20 cellular contexts compared by ENCODE assay signal in genomic region chr9:22645893-22646292, GRCh38.
A peak's percentile ranks its signal among the peaks of the same experiment; 100 is the strongest.
DNase-seq lines count a peak whose midpoint lies in the region; ATAC-seq and TF ChIP-seq lines count a peak whose summit lies in the region.
"Had no signal": no experiment of that assay in that cellular context is flagged by ENCODE, and none has a peak within 500 bp of the region (broad histone marks: within the 10 kb centered on the region; RNA-seq: fewer than 3 reads in every experiment).

No MANE protein-coding gene starts in this region.

- ATAC-seq in PC-3 (peak; percentile 78), HG03439 (IDR thresholded peaks at IDR 0.05; ENCODE audit: unreplicated experiment) (no peak)
- ATAC-seq: activated CD4-positive, alpha-beta T cell treated with anti-CD3 and anti-CD28 coated beads for 36 hours; left ventricle myocardium superior; Panc1 had no signal

- no peaks in the 10 kb centered on the region for H3K36me3 Mint-ChIP-seq in activated T-helper 1 cell treated with anti-CD3 and anti-CD28 coated beads, Interleukin-12 subunit alpha, Interleukin-12 subunit beta, Interleukin-2, Interleukin-4 antibody, amounts not matched to agents 30 ng/mL and 10 ng/mL and 1 ng/mL, durations not matched to agents 14 hours and 24 hours and 36 hours (ENCODE audit: low read depth)

- H3K4me3 ChIP-seq in PC-3 (ENCODE audit: low read length) (no peak overlapping the region), fibroblast of lung (replicated peaks in 1 of 4; ENCODE audit: control extremely low read depth in 1 of 4, insufficient read depth in 1 of 4, low read depth in 3 of 4, low read length in 4 of 4) (peak overlapping the region in 1 of 4 experiments; percentile 35), suprapubic skin (peak overlapping the region; percentile 20), ovary (no peak overlapping the region)
- H3K4me3 ChIP-seq: dorsolateral prefrontal cortex, heart right ventricle, thoracic aorta had no signal

- no TSS peak for BruUV-seq in PC-3 (replicated peaks; lab: Mats Ljungman, UMichigan)

- no peaks in the 10 kb centered on the region for H3K9me3 Mint-ChIP-seq in activated T-helper 1 cell treated with anti-CD3 and anti-CD28 coated beads, Interleukin-12 subunit alpha, Interleukin-12 subunit beta, Interleukin-2, Interleukin-4 antibody, amounts not matched to agents 30 ng/mL and 10 ng/mL and 1 ng/mL, durations not matched to agents 14 hours and 24 hours and 36 hours

- H3K9me2 ChIP-seq in PC-3 (replicated peaks; ENCODE audit: low read length), result no peaks in the 10 kb centered on the region

- no peak overlapping the region for H2AFZ ChIP-seq in PC-3 (ENCODE audit: low read length)
- H2AFZ ChIP-seq in fibroblast of lung (ENCODE audit: low read length), result no peak overlapping the region

- H3K79me2 ChIP-seq in PC-3 (ENCODE audit: low read length), result no peaks in the 10 kb centered on the region
- no peaks in the 10 kb centered on the region for H3K79me2 ChIP-seq in fibroblast of lung (ENCODE audit: control insufficient read depth, insufficient read depth, low read length)

- H4K20me1 ChIP-seq in PC-3 (ENCODE audit: low read length) (no peaks in the 10 kb centered on the region), fibroblast of lung (ENCODE audit: control insufficient read depth, extremely low read depth, insufficient read depth, low read length) (no peaks in the 10 kb centered on the region)

- no peak overlapping the region for H3K27ac Mint-ChIP-seq in activated T-helper 1 cell treated with anti-CD3 and anti-CD28 coated beads, Interleukin-12 subunit alpha, Interleukin-12 subunit beta, Interleukin-2, Interleukin-4 antibody, amounts not matched to agents 30 ng/mL and 10 ng/mL and 1 ng/mL, durations not matched to agents 14 hours and 24 hours and 36 hours
- H3K27ac Mint-ChIP-seq: activated CD4-positive, alpha-beta T cell treated with anti-CD3 and anti-CD28 coated beads for 36 hours; HFFc6; immature natural killer cell had no signal

- H3K4me1 Mint-ChIP-seq in activated T-helper 1 cell treated with anti-CD3 and anti-CD28 coated beads, Interleukin-12 subunit alpha, Interleukin-12 subunit beta, Interleukin-2, Interleukin-4 antibody, amounts not matched to agents 30 ng/mL and 10 ng/mL and 1 ng/mL, durations not matched to agents 14 hours and 24 hours and 36 hours (ENCODE audit: low read depth), result no peaks in the 10 kb centered on the region
- H3K4me1 Mint-ChIP-seq: activated CD4-positive, alpha-beta T cell treated with anti-CD3 and anti-CD28 coated beads for 36 hours; immature natural killer cell had no signal

- H3K9me3 ChIP-seq in PC-3 (ENCODE audit: low read length), result no peaks in the 10 kb centered on the region
- no peaks in the 10 kb centered on the region for H3K9me3 ChIP-seq in fibroblast of lung (ENCODE audit: control insufficient read depth, insufficient read depth, low read depth, low read length)
- no peaks in the 10 kb centered on the region for H3K9me3 ChIP-seq in suprapubic skin
- no peaks in the 10 kb centered on the region for H3K9me3 ChIP-seq in ovary
- H3K9me3 ChIP-seq: BE2C, Caco-2, thoracic aorta had no signal

- H3K36me3 ChIP-seq in PC-3 (ENCODE audit: low read depth, low read length) (no peaks in the 10 kb centered on the region), fibroblast of lung (ENCODE audit: control insufficient read depth, insufficient read depth, low read length) (no peaks in the 10 kb centered on the region), suprapubic skin (no peaks in the 10 kb centered on the region), ovary (no peaks in the 10 kb centered on the region)
- H3K36me3 ChIP-seq: BE2C, heart right ventricle, thoracic aorta had no signal

- H3K27me3 Mint-ChIP-seq in activated T-helper 1 cell treated with anti-CD3 and anti-CD28 coated beads, Interleukin-12 subunit alpha, Interleukin-12 subunit beta, Interleukin-2, Interleukin-4 antibody, amounts not matched to agents 30 ng/mL and 10 ng/mL and 1 ng/mL, durations not matched to agents 14 hours and 24 hours and 36 hours (ENCODE audit: insufficient read depth), result no peaks in the 10 kb centered on the region
- H3K27me3 Mint-ChIP-seq: activated CD4-positive, alpha-beta T cell treated with anti-CD3 and anti-CD28 coated beads for 36 hours had no signal

- DNase-seq in HCEC 1CT, result peak; percentile 1
- DNase-seq in PC-3, result peak; percentile 45
- peak; percentile 50 to 58 for DNase-seq in fibroblast of lung (ENCODE audit: low read depth in 2 of 2)
- no peak for DNase-seq in suprapubic skin (ENCODE audit: low spot score in 2 of 2)
- no peak for DNase-seq in ovary
- DNase-seq in activated T-helper 1 cell treated with anti-CD3 and anti-CD28 coated beads, Interleukin-12 subunit alpha, Interleukin-12 subunit beta, Interleukin-2, Interleukin-4 antibody, amounts not matched to agents 30 ng/mL and 10 ng/mL and 1 ng/mL, durations not matched to agents 14 hours and 24 hours and 36 hours (ENCODE audit: low spot score), result no peak
- DNase-seq: activated CD4-positive, alpha-beta T cell treated with anti-CD3 and anti-CD28 coated beads for 36 hours; BE2C; Caco-2; dorsolateral prefrontal cortex; heart right ventricle; HFFc6; immature natural killer cell; left ventricle myocardium superior; NCI-H1105; NCI-H2107; NCI-H526 treated with DMSO at 0.1 percent for 48 hours had no signal

- no peaks in the 10 kb centered on the region; the same call in 1 of the 2 replicates for H3K4me1 ChIP-seq in PC-3 (ENCODE audit: insufficient read depth, low read length)
- no peaks in the 10 kb centered on the region for H3K4me1 ChIP-seq in fibroblast of lung (ENCODE audit: control insufficient read depth, extremely low read depth, insufficient read depth, low read length)
- no peaks in the 10 kb centered on the region for H3K4me1 ChIP-seq in suprapubic skin
- no peaks in the 10 kb centered on the region for H3K4me1 ChIP-seq in ovary (ENCODE audit: insufficient read depth)
- H3K4me1 ChIP-seq: BE2C, Caco-2 had no signal

- CTCF ChIA-PET in PC-3 (lab: Charles Lee), result no interaction called here

- H3K9ac ChIP-seq in PC-3 (ENCODE audit: low read length) (no peak overlapping the region), fibroblast of lung (ENCODE audit: insufficient read depth, low read length) (no peak overlapping the region)

- no peak for TF ChIP-seq POLR2A in suprapubic skin (IDR thresholded peaks at IDR 0.05)
- no peak for TF ChIP-seq POLR2A in ovary (IDR thresholded peaks at IDR 0.05)

- POLR2A ChIA-PET in PC-3 (lab: Charles Lee; ENCODE audit: unreplicated experiment), result interaction anchor here (0.6 kb wide), 1 partner anchor 14 kb away, joined by 3 read pairs; no protein-coding TSS in a partner anchor

- no peak overlapping the region for H3K4me3 Mint-ChIP-seq in activated T-helper 1 cell treated with anti-CD3 and anti-CD28 coated beads, Interleukin-12 subunit alpha, Interleukin-12 subunit beta, Interleukin-2, Interleukin-4 antibody, amounts not matched to agents 30 ng/mL and 10 ng/mL and 1 ng/mL, durations not matched to agents 14 hours and 24 hours and 36 hours
- H3K4me3 Mint-ChIP-seq: activated CD4-positive, alpha-beta T cell treated with anti-CD3 and anti-CD28 coated beads for 36 hours; HFFc6; immature natural killer cell had no signal

- no peaks in the 10 kb centered on the region for H3F3A ChIP-seq in PC-3 (ENCODE audit: low read length, unreplicated experiment)

- H3K27me3 ChIP-seq in PC-3 (ENCODE audit: low read length) (no peaks in the 10 kb centered on the region), fibroblast of lung (ENCODE audit: control insufficient read depth, insufficient read depth, low read length) (no peaks in the 10 kb centered on the region), suprapubic skin (no peaks in the 10 kb centered on the region), ovary (no peaks in the 10 kb centered on the region)
- H3K27me3 ChIP-seq: BE2C, heart right ventricle had no signal

- no peak for TF ChIP-seq EP300 in suprapubic skin (IDR thresholded peaks at IDR 0.05)
- no peak for TF ChIP-seq EP300 in ovary (IDR thresholded peaks at IDR 0.05)

- intact Hi-C loops in PC-3 (cut with micrococcal nuclease) (no loop called here), ovary (cut with DNase I) (no loop called here)
- intact Hi-C loops in activated T-helper 1 cell treated with anti-CD3 and anti-CD28 coated beads, Interleukin-12 subunit alpha, Interleukin-12 subunit beta, Interleukin-2, Interleukin-4 antibody, amounts not matched to agents 30 ng/mL and 10 ng/mL and 1 ng/mL, durations not matched to agents 14 hours and 24 hours and 36 hours (cut with micrococcal nuclease), result no loop called here

- WGBS in suprapubic skin, result 56% methylated on average over 2 of the region's 2 CpGs
- 33 to 46% (median 45%) methylated on average over 2 of the region's 2 CpGs for WGBS in ovary, 3 donors

- TF ChIP-seq CTCF in PC-3 (conservative IDR thresholded peaks at IDR 0.05; ENCODE audit: low read depth, low read length) (no peak), fibroblast of lung (conservative IDR thresholded peaks at IDR 0.05 in 1 of 2, IDR thresholded peaks at IDR 0.05 in 1 of 2; ENCODE audit: low read depth in 1 of 2, low read length in 2 of 2) (no peak), suprapubic skin (IDR thresholded peaks at IDR 0.05) (no peak), ovary (IDR thresholded peaks at IDR 0.05) (no peak)

- H3K4me2 ChIP-seq in PC-3 (ENCODE audit: low read length) (peak overlapping the region; percentile 53; the same call in 1 of the 2 replicates), fibroblast of lung (ENCODE audit: extremely low read depth, insufficient read depth, low read length) (peak overlapping the region; percentile 30)

- H3K27ac ChIP-seq in PC-3 (ENCODE audit: low read length) (no peak overlapping the region), fibroblast of lung (ENCODE audit: insufficient read depth, low read length) (no peak overlapping the region), suprapubic skin (no peak overlapping the region), ovary (no peak overlapping the region)
- H3K27ac ChIP-seq: dorsolateral prefrontal cortex, heart right ventricle, thoracic aorta had no signal

Comparison
In these comparisons a context has a peak if more than half of its experiments do, and no peak if none do; other contexts are left out.
1. DNase-seq: peak in HCEC 1CT (single experiment), PC-3 (single experiment) and fibroblast of lung (2 of 2); none in suprapubic skin (0 of 2), ovary (0 of 5) and activated T-helper 1 cell treated with anti-CD3 and anti-CD28 coated beads, Interleukin-12 subunit alpha, Interleukin-12 subunit beta, Interleukin-2, Interleukin-4 antibody, amounts not matched to agents 30 ng/mL and 10 ng/mL and 1 ng/mL, durations not matched to agents 14 hours and 24 hours and 36 hours (single experiment).